Comparison of ENCODE assay signal across 28 cellular contexts in the genomic region with DNA sequence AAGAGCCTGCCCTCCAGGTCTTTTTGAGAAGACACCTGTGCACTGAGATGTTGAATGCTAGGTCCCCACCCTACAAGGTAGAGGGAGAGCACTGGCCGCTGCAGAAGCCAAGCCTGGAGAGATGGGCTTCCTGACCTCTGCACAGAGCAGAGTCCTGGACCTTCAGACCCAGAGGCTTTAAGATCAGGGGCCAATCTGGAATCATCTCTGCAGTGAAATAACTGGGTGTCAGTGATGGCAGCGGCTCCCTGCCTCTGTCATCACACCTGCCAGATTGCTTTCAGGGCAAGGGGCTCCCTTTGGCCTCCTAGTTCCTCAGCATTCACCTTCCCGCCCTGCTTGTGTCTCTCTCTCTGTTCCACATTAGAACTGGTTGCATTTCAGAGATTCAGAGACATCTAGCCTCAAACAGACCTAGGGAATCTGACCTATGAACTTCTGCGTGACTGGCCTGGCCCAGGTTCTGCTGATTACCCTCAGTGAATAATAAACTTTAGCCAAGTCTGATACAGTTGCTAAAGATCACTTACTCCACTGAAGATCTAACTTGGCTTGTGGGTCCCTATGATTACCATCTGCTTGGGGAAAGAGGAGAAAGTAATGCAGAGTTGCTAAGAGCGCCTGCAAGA.
"Had no signal": no experiment of that assay in that cellular context is flagged by ENCODE, and none has a peak within 500 bp of the region (broad histone marks: within the 10 kb centered on the region; RNA-seq: fewer than 3 reads in every experiment).

No MANE protein-coding gene starts in this region.

- H3K4me3 Mint-ChIP-seq: dendritic cell treated with granulocyte-macrophage colony-stimulating factor and Interleukin-4, amounts not matched to agents 40 ng/mL and 50 ng/mL, for 4 days; endodermal cell; immature natural killer cell; memory B cell; natural killer cell; neural crest cell; stimulated activated naive B cell treated with anti-CD40 and anti-IgM and Interleukin-4, amounts not matched to agents 10 μg/mL and 1 μg/mL and 100 μg/mL, for 72 hours; stimulated activated naive CD8-positive, alpha-beta T cell treated with anti-CD3 and anti-CD28 coated beads, Interleukin-15, Interleukin-2, amounts not matched to agents 100 ng/mL and 50 ng/mL, for 24 hours had no signal

- H3K36me3 Mint-ChIP-seq: memory B cell, natural killer cell had no signal

- H3K27ac ChIP-seq: colonic mucosa, epithelial cell of prostate, foreskin keratinocyte, neutrophil, right atrium auricular region, skin epidermis, thoracic aorta, tibial nerve, vagina had no signal

- H3K4me1 ChIP-seq: colonic mucosa, foreskin keratinocyte, right atrium auricular region, tibial nerve, vagina had no signal

- H3K27me3 ChIP-seq: colonic mucosa, right atrium auricular region, tibial nerve, vagina had no signal

- H3K9me3 ChIP-seq: colonic mucosa, neutrophil, prostate gland, right atrium auricular region, thoracic aorta, tibial nerve, vagina had no signal

- ATAC-seq: esophagus mucosa; foreskin keratinocyte; left colon; left ventricle myocardium superior; natural killer cell; stimulated activated naive B cell treated with anti-CD40 and anti-IgM and Interleukin-4, amounts not matched to agents 10 μg/mL and 1 μg/mL and 100 μg/mL, for 72 hours had no signal

- DNase-seq: colonic mucosa; effector CD8-positive, alpha-beta T cell; endodermal cell; foreskin keratinocyte; hypothalamus; immature natural killer cell; islet precursor cell; kidney glomerular epithelial cell; left colon; left ventricle myocardium superior; natural killer cell; stimulated activated CD4-positive, alpha-beta T cell treated with anti-CD3 and anti-CD28 coated beads, Interleukin-15, amount 100 ng/mL, for 24 hours; stimulated activated CD4-positive, alpha-beta T cell treated with anti-CD3 and anti-CD28 coated beads, Interleukin-2, amount 100 ng/mL, for 48 hours; stimulated activated naive B cell treated with anti-CD40 and anti-IgM and Interleukin-4, amounts not matched to agents 10 μg/mL and 1 μg/mL and 100 μg/mL, for 72 hours had no signal

- H3K36me3 ChIP-seq: colonic mucosa, neutrophil, prostate gland, right atrium auricular region, thoracic aorta, tibial nerve, vagina had no signal

- H3K9me3 Mint-ChIP-seq: dendritic cell treated with granulocyte-macrophage colony-stimulating factor and Interleukin-4, amounts not matched to agents 40 ng/mL and 50 ng/mL, for 4 days; endodermal cell; immature natural killer cell; memory B cell; natural killer cell; neural crest cell; stimulated activated naive B cell treated with anti-CD40 and anti-IgM and Interleukin-4, amounts not matched to agents 10 μg/mL and 1 μg/mL and 100 μg/mL, for 72 hours; stimulated activated naive CD8-positive, alpha-beta T cell treated with anti-CD3 and anti-CD28 coated beads, Interleukin-15, Interleukin-2, amounts not matched to agents 100 ng/mL and 50 ng/mL, for 24 hours had no signal

- H3K27ac Mint-ChIP-seq: dendritic cell treated with granulocyte-macrophage colony-stimulating factor and Interleukin-4, amounts not matched to agents 40 ng/mL and 50 ng/mL, for 4 days; endodermal cell; immature natural killer cell; memory B cell; natural killer cell; stimulated activated naive B cell treated with anti-CD40 and anti-IgM and Interleukin-4, amounts not matched to agents 10 μg/mL and 1 μg/mL and 100 μg/mL, for 72 hours; stimulated activated naive CD8-positive, alpha-beta T cell treated with anti-CD3 and anti-CD28 coated beads, Interleukin-15, Interleukin-2, amounts not matched to agents 100 ng/mL and 50 ng/mL, for 24 hours had no signal

- H3K4me3 ChIP-seq: colonic mucosa, lung, prostate gland, right atrium auricular region, skin epidermis, thoracic aorta, tibial nerve, vagina had no signal

- H3K4me1 Mint-ChIP-seq: immature natural killer cell; memory B cell; natural killer cell; stimulated activated naive B cell treated with anti-CD40 and anti-IgM and Interleukin-4, amounts not matched to agents 10 μg/mL and 1 μg/mL and 100 μg/mL, for 72 hours had no signal
